17 cellular contexts compared by ENCODE assay signal in genomic region chr7:111647881-111648280, GRCh38.
DNase-seq lines count a peak whose midpoint lies in the region; ATAC-seq, FAIRE-seq and TF ChIP-seq lines count a peak whose summit lies in the region.
"Had no signal": no experiment of that assay in that cellular context is flagged by ENCODE, and none has a peak within 500 bp of the region (broad histone marks: within the 10 kb centered on the region; RNA-seq: fewer than 3 reads in every experiment).

No MANE protein-coding gene starts in this region.

- no peak overlapping the region for H3K9ac ChIP-seq in K562 (ENCODE audit: insufficient read depth in 1 of 2, low read depth in 2 of 2, low read length in 2 of 2)
- H3K9ac ChIP-seq: BLaER1 treated with 17β-estradiol and CSF1 and Interleukin-3, amounts not matched to agents 10 nM and 100 nM had no signal

- TF ChIP-seq RAD21 in K562 (CRISPR knock-in tag; conservative IDR thresholded peaks at IDR 0.05 in 1 of 2, IDR thresholded peaks at IDR 0.05 in 1 of 2): no peak

- no peaks in the 10 kb centered on the region for H3K27me3 ChIP-seq in A673 (replicated peaks; ENCODE audit: insufficient read depth, low read depth, low read length, poor library complexity)
- H3K27me3 ChIP-seq in K562 (ENCODE audit: control insufficient read depth in 2 of 2, insufficient read depth in 2 of 2, low read length in 2 of 2): no peaks in the 10 kb centered on the region; a peak in 1 of 5 replicates
- H3K27me3 ChIP-seq: BLaER1 treated with 17β-estradiol and CSF1 and Interleukin-3, amounts not matched to agents 10 nM and 100 nM; Peyer's patch; SJSA1 had no signal

- in situ Hi-C loops in K562 (cut with MboI): no loop called here

- TF ChIP-seq EP300 in K562 (IDR thresholded peaks at IDR 0.05; ENCODE audit: low read length): no peak

- H3K4me3 ChIP-seq in A673 (ENCODE audit: low read depth, low read length, poor library complexity, severe bottlenecking) (no peak overlapping the region), K562 (no peak overlapping the region), foreskin fibroblast (ENCODE audit: low read depth in 1 of 2, low read length in 2 of 2) (no peak overlapping the region)
- H3K4me3 ChIP-seq: BLaER1 treated with 17β-estradiol and CSF1 and Interleukin-3, amounts not matched to agents 10 nM and 100 nM; HAP-1; Peyer's patch; SJSA1 had no signal

- CTCF ChIA-PET in A673 (lab: Charles Lee): no interaction called here
- CTCF ChIA-PET in K562 (lab: Yijun Ruan, JAX; ENCODE audit: low intra/inter-chr PET ratio): no interaction called here

- POLR2A ChIA-PET in A673 (lab: Charles Lee; ENCODE audit: low non-redundant PET): no interaction called here
- POLR2A ChIA-PET in K562 (lab: Yijun Ruan, JAX): no interaction called here

- no peaks in the 10 kb centered on the region for H3K36me3 Mint-ChIP-seq in immature natural killer cell
- H3K36me3 Mint-ChIP-seq: CD8-positive, alpha-beta T cell had no signal

- no peaks in the 10 kb centered on the region for H3K27me3 Mint-ChIP-seq in immature natural killer cell (ENCODE audit: low read depth in 3 of 3)

- under 1% methylated on average over 4 of the region's 4 CpGs for WGBS in K562 (ENCODE audit: insufficient coverage, low coverage, missing lambda C conversion rate)

- H3K9me3 ChIP-seq in A673 (ENCODE audit: low read depth, low read length, poor library complexity, severe bottlenecking) (no peaks in the 10 kb centered on the region), K562 (replicated peaks; ENCODE audit: control insufficient read depth, insufficient read depth, low read depth, low read length) (no peaks in the 10 kb centered on the region)
- H3K9me3 ChIP-seq: HAP-1, Peyer's patch, SJSA1 had no signal

- no peaks in the 10 kb centered on the region for H3K9me1 ChIP-seq in K562 (ENCODE audit: control insufficient read depth, insufficient read depth, low read length)

- no peaks in the 10 kb centered on the region for H3K4me1 Mint-ChIP-seq in immature natural killer cell

- H3K27ac ChIP-seq in A673 (ENCODE audit: low read depth, low read length, poor library complexity, severe bottlenecking): no peak overlapping the region
- H3K27ac ChIP-seq in K562 (ENCODE audit: extremely low read depth, low read depth, low read length): no peak overlapping the region
- H3K27ac ChIP-seq: BLaER1 treated with 17β-estradiol and CSF1 and Interleukin-3, amounts not matched to agents 10 nM and 100 nM; Peyer's patch; SJSA1 had no signal

- H3K4me1 ChIP-seq in A673 (ENCODE audit: insufficient read depth, low read length, poor library complexity, severe bottlenecking): peaks cover 8% of the 10 kb centered on the region
- no peaks in the 10 kb centered on the region for H3K4me1 ChIP-seq in K562 (replicated peaks in 1 of 2; ENCODE audit: control insufficient read depth in 2 of 2, insufficient read depth in 2 of 2, low read length in 2 of 2)
- H3K4me1 ChIP-seq: BLaER1 treated with 17β-estradiol and CSF1 and Interleukin-3, amounts not matched to agents 10 nM and 100 nM; HAP-1; Peyer's patch; SJSA1 had no signal

- no peak for TF ChIP-seq POLR2A in K562 (conservative IDR thresholded peaks at IDR 0.05)

- H3K79me2 ChIP-seq in K562 (ENCODE audit: control insufficient read depth, insufficient read depth, low read length): no peaks in the 10 kb centered on the region

- H3K4me3 Mint-ChIP-seq in immature natural killer cell: no peak overlapping the region
- H3K4me3 Mint-ChIP-seq: CD8-positive, alpha-beta T cell had no signal

- intact Hi-C loops in A673 (cut with micrococcal nuclease; ENCODE audit: unreplicated experiment): no loop called here
- intact Hi-C loops in K562 (cut with micrococcal nuclease): no loop called here
- intact Hi-C loops in posterior cingulate gyrus (cut with DNase I): no loop called here

- FAIRE-seq in K562 (lab: Jason Lieb, UNC): peak; percentile 32

- DNase-seq in A673 (ENCODE audit: low spot score) (peak; percentile 13), GM03348 (ENCODE audit: low spot score) (peak; percentile 48), K562 (ENCODE audit: extremely low read depth in 1 of 4, low spot score in 3 of 4) (no peak), foreskin fibroblast (peak; percentile 4 to 76), immature natural killer cell (no peak), posterior cingulate gyrus (no peak)
- DNase-seq in stimulated activated naive CD4-positive, alpha-beta T cell treated with Interleukin-2 at 50 U/mL for 16 hours (lab: John Stamatoyannopoulos, UW): no peak
- DNase-seq: 8988T; Calu3; CD8-positive, alpha-beta T cell; NCI-H1105 treated with DMSO at 0.1 percent for 48 hours; NCI-H1694 treated with DMSO at 0.1 percent for 48 hours; Peyer's patch had no signal

- no peak overlapping the region for H3K27ac Mint-ChIP-seq in immature natural killer cell
- H3K27ac Mint-ChIP-seq: CD8-positive, alpha-beta T cell had no signal

- H3K9me3 Mint-ChIP-seq in immature natural killer cell: peaks cover 0 to 13% (median 5%) of the 10 kb centered on the region in 6 donors
- H3K9me3 Mint-ChIP-seq: CD8-positive, alpha-beta T cell had no signal

- BruUV-seq in A673 (replicated peaks; lab: Mats Ljungman, UMichigan): no TSS peak
- BruUV-seq in K562 (replicated peaks; lab: Mats Ljungman, UMichigan): no TSS peak

- no peaks in the 10 kb centered on the region for H4K20me1 ChIP-seq in K562 (replicated peaks; ENCODE audit: control insufficient read depth, insufficient read depth, low read length)
- H4K20me1 ChIP-seq: BLaER1 treated with 17β-estradiol and CSF1 and Interleukin-3, amounts not matched to agents 10 nM and 100 nM had no signal

- no peak for ATAC-seq in K562
- ATAC-seq in GM21786 (IDR thresholded peaks at IDR 0.05; ENCODE audit: unreplicated experiment): no peak
- ATAC-seq: CD8-positive, alpha-beta T cell had no signal

- TF ChIP-seq CTCF in A673 (conservative IDR thresholded peaks at IDR 0.05; ENCODE audit: low read depth, low read length) (no peak), K562 (IDR thresholded peaks at IDR 0.05 in 2 of 3, conservative IDR thresholded peaks at IDR 0.05 in 1 of 3; ENCODE audit: insufficient read depth in 2 of 3, low read depth in 1 of 3, low read length in 3 of 3) (no peak), foreskin fibroblast (IDR thresholded peaks at IDR 0.05; ENCODE audit: low read depth, low read length) (no peak)

- no peak overlapping the region for H2AFZ ChIP-seq in K562 (ENCODE audit: low read depth, low read length)

- no peak overlapping the region for H3K4me2 ChIP-seq in K562 (ENCODE audit: insufficient read depth, low read length)
- H3K4me2 ChIP-seq: BLaER1 treated with 17β-estradiol and CSF1 and Interleukin-3, amounts not matched to agents 10 nM and 100 nM had no signal

- no peaks in the 10 kb centered on the region for H3K36me3 ChIP-seq in A673 (ENCODE audit: insufficient read depth, low read length, poor library complexity, severe bottlenecking)
- H3K36me3 ChIP-seq in K562 (ENCODE audit: control insufficient read depth, insufficient read depth, low read length): no peaks in the 10 kb centered on the region
- H3K36me3 ChIP-seq: BLaER1 treated with 17β-estradiol and CSF1 and Interleukin-3, amounts not matched to agents 10 nM and 100 nM; HAP-1; Peyer's patch; SJSA1 had no signal

TF ChIP-seq in K562, 482 proteins besides CTCF, POLR2A, EP300 and RAD21:
- no peak for TF ChIP-seq MIER1 (IDR thresholded peaks at IDR 0.05; ENCODE audit: low read depth)
- TF ChIP-seq ZNF408 (CRISPR knock-in tag; IDR thresholded peaks at IDR 0.05; ENCODE audit: low read depth): no peak
- no peak for TF ChIP-seq ZNF277 (CRISPR knock-in tag; IDR thresholded peaks at IDR 0.05; ENCODE audit: borderline replicate concordance)

Comparison
In these comparisons a context has a peak if more than half of its experiments do, and no peak if none do; other contexts are left out.
1. DNase-seq: peak in A673 (single experiment), GM03348 (single experiment) and foreskin fibroblast (2 of 2); none in K562 (0 of 4), immature natural killer cell (0 of 3), posterior cingulate gyrus (0 of 10) and stimulated activated naive CD4-positive, alpha-beta T cell treated with Interleukin-2 at 50 U/mL for 16 hours (single experiment).